ENCODE assay signal across 1 cellular context in genomic region chr2:119760876-119761275, GRCh38.
TF ChIP-seq lines count a peak whose summit lies in the region.

No MANE protein-coding gene starts in this region.

TF ChIP-seq in HepG2, 621 proteins besides CTCF, POLR2A, EP300 and RAD21 (continued from another document):
- TF ChIP-seq, protein P1, sequence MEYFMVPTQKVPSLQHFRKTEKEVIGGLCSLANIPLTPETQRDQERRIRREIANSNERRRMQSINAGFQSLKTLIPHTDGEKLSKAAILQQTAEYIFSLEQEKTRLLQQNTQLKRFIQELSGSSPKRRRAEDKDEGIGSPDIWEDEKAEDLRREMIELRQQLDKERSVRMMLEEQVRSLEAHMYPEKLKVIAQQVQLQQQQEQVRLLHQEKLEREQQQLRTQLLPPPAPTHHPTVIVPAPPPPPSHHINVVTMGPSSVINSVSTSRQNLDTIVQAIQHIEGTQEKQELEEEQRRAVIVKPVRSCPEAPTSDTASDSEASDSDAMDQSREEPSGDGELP (IDR thresholded peaks at IDR 0.05; ENCODE audit: borderline replicate concordance, low read depth) = peak; percentile 25; the same call in 1 of the 2 replicates
- TF ChIP-seq HOXA5 (CRISPR knock-in tag; IDR thresholded peaks at IDR 0.05) (no peak), ZNF17 (CRISPR knock-in tag; IDR thresholded peaks at IDR 0.05) (no peak)
TF ChIP-seq in HepG2: peak in this region for 9.
